ENCODE assay signal across 8 cellular contexts in genomic region chr2:137233091-137233490, GRCh38.
"Had no signal": no experiment of that assay in that cellular context is flagged by ENCODE, and none has a peak within 500 bp of the region (broad histone marks: within the 10 kb centered on the region; RNA-seq: fewer than 3 reads in every experiment).

No MANE protein-coding gene starts in this region.

- DNase-seq: GDM1, GF-D8 had no signal

- H3K4me3 ChIP-seq: GM12878 had no signal

- FAIRE-seq: G401.6, GM12878, GM12891, GM12892, GM18507, GM19239 had no signal

- ATAC-seq: GM12878 had no signal
